In the genomic region with DNA sequence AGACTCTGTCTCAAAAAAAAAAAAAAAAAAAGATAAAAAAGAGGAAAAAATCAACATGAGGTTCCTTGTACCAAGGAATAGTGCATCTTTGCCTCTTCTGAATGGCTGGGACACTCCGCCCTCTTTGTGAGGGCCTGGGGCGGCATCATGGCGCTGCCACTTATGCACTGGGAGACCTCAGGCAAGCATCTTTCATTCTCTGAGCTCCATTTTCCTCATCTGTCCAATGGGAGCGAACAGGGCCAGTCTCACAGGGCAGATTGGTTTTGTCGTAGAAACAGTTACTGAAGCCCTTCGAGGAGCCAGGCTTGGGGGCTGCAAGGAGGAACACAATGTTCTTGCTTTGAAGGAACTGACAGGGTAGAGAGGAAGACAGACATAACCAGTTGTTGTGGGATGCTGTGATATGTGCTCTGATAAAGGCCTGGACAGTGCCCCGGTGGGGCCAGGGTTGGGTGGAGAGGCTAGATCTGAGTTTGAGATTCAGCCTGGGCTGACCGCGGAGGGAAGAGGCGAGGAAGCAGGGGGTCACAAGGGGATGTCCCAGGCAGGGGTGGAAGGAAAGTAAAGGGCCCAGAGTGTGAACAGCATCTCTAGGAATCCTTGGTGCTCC, we compare ENCODE assay signal across 12 cellular contexts. TPM values are rescaled to one million over a fixed set of nuclear protein-coding genes. Genes with fewer than 3 reads are reported as not detected.
DNase-seq lines count a peak whose midpoint lies in the region; TF ChIP-seq lines count a peak whose summit lies in the region.
"Had no signal": no experiment of that assay in that cellular context is flagged by ENCODE, and none has a peak within 500 bp of the region (broad histone marks: within the 10 kb centered on the region; RNA-seq: fewer than 3 reads in every experiment).

No MANE protein-coding gene starts in this region.

- H3K4me3 ChIP-seq in BLaER1 treated with 17β-estradiol and CSF1 and Interleukin-3, amounts not matched to agents 10 nM and 100 nM: peak overlapping the region in 2 of 10 experiments; percentile 16 to 17; a peak in 3 of 20 replicates
- no peak overlapping the region for H3K4me3 ChIP-seq in HEK293 (ENCODE audit: low read depth, low read length)
- H3K4me3 ChIP-seq in coronary artery: no peak overlapping the region
- H3K4me3 ChIP-seq in neuronal stem cell (ENCODE audit: low read length in 2 of 2): no peak overlapping the region
- H3K4me3 ChIP-seq: PC-9 had no signal

- peak overlapping the region; percentile 53 for H3K4ac ChIP-seq in neuronal stem cell (ENCODE audit: low read length)

- no peaks in the 10 kb centered on the region for H3K9me3 ChIP-seq in BLaER1 treated with 17β-estradiol and CSF1 and Interleukin-3, amounts not matched to agents 10 nM and 100 nM (replicated peaks in 1 of 11)
- H3K9me3 ChIP-seq in HEK293 (ENCODE audit: control insufficient read depth, insufficient read depth, low read depth, low read length): no peaks in the 10 kb centered on the region
- H3K9me3 ChIP-seq in neuronal stem cell (replicated peaks in 1 of 2; ENCODE audit: control insufficient read depth in 2 of 2, insufficient read depth in 1 of 2, low read depth in 1 of 2, low read length in 2 of 2): no peaks in the 10 kb centered on the region

- H3K18ac ChIP-seq in neuronal stem cell (ENCODE audit: low read length): no peak overlapping the region

- DNase-seq in coronary artery (ENCODE audit: low spot score) (no peak), neuronal stem cell (ENCODE audit: low spot score) (no peak), medulla oblongata (ENCODE audit: extremely low spot score) (no peak), kidney glomerular epithelial cell (lab: John Stamatoyannopoulos, UW) (no peak), NAMALWA (ENCODE audit: low spot score) (no peak), RPMI8226 (no peak)
- DNase-seq: NCI-H1105, occipital lobe, PC-9, T-helper 1 cell had no signal

- POLR2A ChIA-PET in HEK293 (lab: Yijun Ruan, JAX): interaction anchor here (0.7 kb wide), 1 partner anchor 170 kb away, joined by 5 read pairs; no protein-coding TSS in a partner anchor

- H3K4me1 ChIP-seq in BLaER1 treated with 17β-estradiol and CSF1 and Interleukin-3, amounts not matched to agents 10 nM and 100 nM: peaks cover 75 to 100% (median 98%) of the 10 kb centered on the region in 10 experiments
- H3K4me1 ChIP-seq in HEK293 (ENCODE audit: control insufficient read depth, insufficient read depth, low read length) (no peaks in the 10 kb centered on the region), neuronal stem cell (ENCODE audit: control insufficient read depth in 2 of 2, insufficient read depth in 1 of 2, low read depth in 1 of 2, low read length in 2 of 2) (no peaks in the 10 kb centered on the region)

- no peak overlapping the region for H2BK5ac ChIP-seq in neuronal stem cell (ENCODE audit: low read length)

- H3K14ac ChIP-seq in neuronal stem cell (ENCODE audit: low read length): no peak overlapping the region

- peak overlapping the region; percentile 82 to 96 (median 91) for H3K4me2 ChIP-seq in BLaER1 treated with 17β-estradiol and CSF1 and Interleukin-3, amounts not matched to agents 10 nM and 100 nM
- H3K4me2 ChIP-seq in neuronal stem cell (ENCODE audit: insufficient read depth, low read length, poor library complexity, severe bottlenecking): no peak overlapping the region
- H3K4me2 ChIP-seq: PC-9 had no signal

- no peaks in the 10 kb centered on the region; a peak in 1 of 22 replicates for H4K20me1 ChIP-seq in BLaER1 treated with 17β-estradiol and CSF1 and Interleukin-3, amounts not matched to agents 10 nM and 100 nM

- H3K27ac ChIP-seq in BLaER1 treated with 17β-estradiol and CSF1 and Interleukin-3, amounts not matched to agents 10 nM and 100 nM: peak overlapping the region; percentile 68 to 100 (median 95); a peak in 21 of 22 replicates
- no peak overlapping the region for H3K27ac ChIP-seq in HEK293 (ENCODE audit: extremely low read depth, low read depth, low read length)
- peak overlapping the region; percentile 19 to 30 for H3K27ac ChIP-seq in coronary artery
- no peak overlapping the region for H3K27ac ChIP-seq in neuronal stem cell (replicated peaks; ENCODE audit: low read length)
- H3K27ac ChIP-seq: PC-9 had no signal

- H2AFZ ChIP-seq in neuronal stem cell (ENCODE audit: low read length): no peak overlapping the region
- H2AFZ ChIP-seq: PC-9 had no signal

- WGBS in neuronal stem cell (ENCODE audit: extremely low coverage in 2 of 2, insufficient read length in 2 of 2, insufficient replicate concordance in 1 of 2), 2 donors: no CpG with 5 or more reads among the region's 10 CpGs

- no peak overlapping the region for H4K91ac ChIP-seq in neuronal stem cell (ENCODE audit: low read depth, low read length, poor library complexity)

- H2BK15ac ChIP-seq in neuronal stem cell (ENCODE audit: low read length): peak overlapping the region; percentile 49

- H3K27me3 ChIP-seq in BLaER1 treated with 17β-estradiol and CSF1 and Interleukin-3, amounts not matched to agents 10 nM and 100 nM: no peaks in the 10 kb centered on the region
- no peaks in the 10 kb centered on the region for H3K27me3 ChIP-seq in neuronal stem cell (ENCODE audit: control insufficient read depth in 3 of 3, insufficient read depth in 3 of 3, low read depth in 1 of 3, low read length in 3 of 3)

- H2AK5ac ChIP-seq in neuronal stem cell (ENCODE audit: low read depth, low read length): peak overlapping the region; percentile 54

- no peak for TF ChIP-seq CTCF in HEK293 (tag by site-specific recombination; IDR thresholded peaks at IDR 0.05)
- no peak for TF ChIP-seq CTCF in coronary artery (IDR thresholded peaks at IDR 0.05)

- H2BK12ac ChIP-seq in neuronal stem cell (ENCODE audit: low read length): no peak overlapping the region

- CTCF ChIA-PET in HEK293 (lab: Yijun Ruan, JAX): interaction anchor here (0.5 to 1.5 kb wide), 3 partner anchors 17 to 268 kb away, joined by 3 to 5 read pairs (median 5); no protein-coding TSS in a partner anchor

- no peaks in the 10 kb centered on the region for H3K79me1 ChIP-seq in neuronal stem cell (ENCODE audit: low read depth, low read length)

- H3K36me3 ChIP-seq in BLaER1 treated with 17β-estradiol and CSF1 and Interleukin-3, amounts not matched to agents 10 nM and 100 nM: no peaks in the 10 kb centered on the region
- no peaks in the 10 kb centered on the region for H3K36me3 ChIP-seq in HEK293 (ENCODE audit: control insufficient read depth in 2 of 2, insufficient read depth in 1 of 2, low read length in 2 of 2)
- no peaks in the 10 kb centered on the region for H3K36me3 ChIP-seq in neuronal stem cell (replicated peaks in 1 of 2; ENCODE audit: control insufficient read depth in 2 of 2, insufficient read depth in 2 of 2, low read length in 2 of 2)

- no peak overlapping the region for H4K8ac ChIP-seq in neuronal stem cell (ENCODE audit: low read depth, low read length)

- peak overlapping the region; percentile 21 for H2BK120ac ChIP-seq in neuronal stem cell (ENCODE audit: low read depth, low read length)

- peak overlapping the region; percentile 43 for H3K23ac ChIP-seq in neuronal stem cell (ENCODE audit: low read depth, low read length, poor library complexity)

- peak overlapping the region; percentile 37 to 86 (median 79); a peak in 21 of 22 replicates for H3K9ac ChIP-seq in BLaER1 treated with 17β-estradiol and CSF1 and Interleukin-3, amounts not matched to agents 10 nM and 100 nM
- H3K9ac ChIP-seq in neuronal stem cell (ENCODE audit: low read depth, low read length, poor library complexity): no peak overlapping the region

TF ChIP-seq in HEK293, 187 proteins besides CTCF, POLR2A, EP300 and RAD21:
- TF ChIP-seq ZNF664 (tag by site-specific recombination; IDR thresholded peaks at IDR 0.05) (no peak), ZNF785 (tag by site-specific recombination; IDR thresholded peaks at IDR 0.05) (no peak), ZNF777 (tag by site-specific recombination; IDR thresholded peaks at IDR 0.05; ENCODE audit: borderline replicate concordance) (no peak), ZBTB17 (tag by site-specific recombination; IDR thresholded peaks at IDR 0.05) (0 out of 2 replicates have a peak, but pooled peaks have one; percentile 32)

RNA-seq across cellular contexts. Expression of a gene that starts 14.1 kb away (rescaled TPM):
- polyA plus RNA-seq in neuronal stem cell (2013, experiment 1 of 2): 39.5 TPM
- 40.0 TPM for polyA plus RNA-seq in neuronal stem cell (2013, experiment 2 of 2)

Comparison
In these comparisons a context has a peak if more than half of its experiments do, and no peak if none do; other contexts are left out.
1. H3K27ac ChIP-seq: peak in BLaER1 treated with 17β-estradiol and CSF1 and Interleukin-3, amounts not matched to agents 10 nM and 100 nM (11 of 11) and coronary artery (2 of 2); none in HEK293 (single experiment) and neuronal stem cell (single experiment).